ENCODE assay signal across 18 cellular contexts in the genomic region with DNA sequence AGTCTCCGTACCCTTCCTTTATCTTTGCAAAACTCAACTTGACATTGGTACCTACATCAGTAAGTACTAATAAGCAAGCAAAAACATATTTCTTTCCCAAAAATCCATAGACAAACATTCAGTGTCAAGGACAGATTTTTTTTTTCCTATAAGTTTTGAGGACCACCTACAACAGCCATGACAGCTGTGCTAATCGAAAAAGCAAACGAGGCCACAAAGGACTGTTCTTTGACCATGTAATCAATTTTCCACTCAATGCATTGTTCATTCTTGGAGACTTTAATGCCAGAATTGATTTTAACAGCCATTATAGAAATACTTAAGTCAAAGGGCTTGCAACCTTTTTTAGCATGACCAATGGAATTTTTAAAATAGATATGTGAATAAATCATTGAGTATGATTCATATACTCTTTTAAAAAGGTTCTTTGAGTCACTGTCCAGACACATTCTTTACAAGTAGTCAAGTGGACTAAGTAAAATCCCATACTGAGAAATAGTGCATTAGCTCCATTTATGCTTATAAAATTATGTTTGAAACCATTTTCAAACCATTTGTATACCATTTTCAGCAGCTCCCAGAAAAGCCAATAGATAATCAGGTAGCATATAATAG.
"Had no signal": no experiment of that assay in that cellular context is flagged by ENCODE, and none has a peak within 500 bp of the region (broad histone marks: within the 10 kb centered on the region; RNA-seq: fewer than 3 reads in every experiment).

No MANE protein-coding gene starts in this region.

- DNase-seq: activated CD4-positive, alpha-beta T cell treated with anti-CD3 and anti-CD28 coated beads for 4 hours; activated CD4-positive, alpha-beta T cell treated with anti-CD3 and anti-CD28 coated beads, Interleukin-2, amount 50 U/mL, for 48 hours; activated CD4-positive, CD25-positive, alpha-beta regulatory T cell; activated naive CD4-positive, alpha-beta T cell treated with Interleukin-2 at 50 U/mL for 16 hours; activated naive CD8-positive, alpha-beta T cell treated with anti-CD3 and anti-CD28 coated beads for 36 hours; activated T-cell treated with anti-CD3 and anti-CD28 coated beads, Interleukin-2, amount 50 U/mL, for 48 hours; amniotic stem cell; cerebellar nuclear complex; left ventricle myocardium inferior; midbrain; natural killer cell; sigmoid colon; stimulated activated CD4-positive, alpha-beta T cell treated with anti-CD3 and anti-CD28 coated beads, Interleukin-2, amount 100 ng/mL, for 48 hours; stimulated activated CD8-positive, alpha-beta memory T cell treated with anti-CD3 and anti-CD28 coated beads, Interleukin-4, amount 100 ng/mL, for 48 hours; stimulated activated naive B cell treated with anti-CD40 and anti-IgM and Interleukin-4, amounts not matched to agents 10 μg/mL and 1 μg/mL and 100 μg/mL, for 72 hours; transverse colon had no signal

- H3K4me1 ChIP-seq: left ventricle myocardium inferior, sigmoid colon, transverse colon had no signal

- H3K27me3 ChIP-seq: sigmoid colon, transverse colon had no signal

- H3K4me3 ChIP-seq: coronary artery, left ventricle myocardium inferior, sigmoid colon, transverse colon had no signal

- H3K9me3 ChIP-seq: left ventricle myocardium inferior, sigmoid colon, transverse colon had no signal

- H3K36me3 ChIP-seq: left ventricle myocardium inferior, sigmoid colon, transverse colon had no signal

- H3K27ac ChIP-seq: coronary artery, epithelial cell of prostate, left ventricle myocardium inferior, sigmoid colon, transverse colon had no signal

- ATAC-seq: natural killer cell; stimulated activated naive B cell treated with anti-CD40 and anti-IgM and Interleukin-4, amounts not matched to agents 10 μg/mL and 1 μg/mL and 100 μg/mL, for 72 hours had no signal
